Comparison of ENCODE assay signal across 16 cellular contexts in the genomic region with DNA sequence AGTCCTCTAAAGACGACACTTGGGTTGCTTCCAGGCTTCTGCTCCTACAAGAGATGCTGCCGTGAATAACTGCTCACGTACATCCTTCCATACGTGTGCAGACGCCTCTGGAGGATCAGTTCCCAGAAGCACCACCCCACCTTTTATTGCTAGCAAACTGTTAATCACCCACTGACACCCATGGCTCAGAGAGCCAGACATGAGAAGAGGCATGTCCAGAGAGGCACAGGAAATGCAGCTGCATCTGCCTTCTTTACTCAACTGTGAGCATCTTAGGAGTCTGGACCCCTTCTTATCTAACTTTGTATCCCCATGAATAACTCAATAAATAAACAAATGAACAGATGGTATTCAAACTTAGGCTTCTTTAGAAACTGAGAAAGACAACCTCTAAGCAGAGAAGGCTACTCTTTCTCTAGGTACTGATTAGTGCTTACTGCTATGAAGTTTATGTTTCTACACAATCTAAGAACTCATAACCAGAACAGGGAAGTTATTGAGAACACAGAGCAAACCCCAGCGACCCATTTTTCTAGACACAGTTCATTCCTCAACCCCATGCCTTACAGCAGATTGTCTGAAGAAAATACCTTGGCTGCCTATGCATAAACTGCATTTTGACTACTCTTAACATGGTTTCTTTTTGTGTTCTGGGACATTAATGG.
DNase-seq lines count a peak whose midpoint lies in the region; ATAC-seq, FAIRE-seq and TF ChIP-seq lines count a peak whose summit lies in the region.
"Had no signal": no experiment of that assay in that cellular context is flagged by ENCODE, and none has a peak within 500 bp of the region (broad histone marks: within the 10 kb centered on the region; RNA-seq: fewer than 3 reads in every experiment).

No MANE protein-coding gene starts in this region.

- ATAC-seq in Right ventricle myocardium superior (ENCODE audit: poor library complexity), result peak; percentile 43
- no peak for ATAC-seq in right cardiac atrium
- no peak for ATAC-seq in left cardiac atrium

- intact Hi-C loops in Right ventricle myocardium superior (cut with DNase I), result no loop called here
- intact Hi-C loops in right cardiac atrium (cut with DNase I), result no loop called here
- intact Hi-C loops in left cardiac atrium (cut with DNase I), result no loop called here

- H3K27ac ChIP-seq in right cardiac atrium (ENCODE audit: low read length), result no peak overlapping the region
- H3K27ac ChIP-seq: brain microvascular endothelial cell, SJSA1 had no signal

- no peaks in the 10 kb centered on the region for H3K27me3 ChIP-seq in right cardiac atrium (ENCODE audit: control insufficient read depth, insufficient read depth)
- H3K27me3 ChIP-seq: brain microvascular endothelial cell, SJSA1 had no signal

- no peak for FAIRE-seq in urothelium cell line (lab: Jason Lieb, UNC)

- 57% methylated on average over 6 of the region's 6 CpGs for WGBS in right cardiac atrium

- H3K4me3 ChIP-seq in right cardiac atrium (ENCODE audit: low read length), result no peak overlapping the region
- no peak overlapping the region for H3K4me3 ChIP-seq in fibroblast of the aortic adventitia (ENCODE audit: low read depth, low read length)
- H3K4me3 ChIP-seq: SJSA1 had no signal

- H3K9me3 ChIP-seq in right cardiac atrium (ENCODE audit: control insufficient read depth, low read length), result no peaks in the 10 kb centered on the region
- H3K9me3 ChIP-seq: SJSA1 had no signal

- DNase-seq in Right ventricle myocardium superior, result no peak
- DNase-seq in right cardiac atrium, result no peak
- DNase-seq in NOMO-1 treated with dmso at 0.1 percent for 144 hours (lab: John Stamatoyannopoulos, UW; ENCODE audit: unreplicated experiment), result peak; percentile 64
- DNase-seq in fibroblast of the aortic adventitia (ENCODE audit: low read depth), result peak; percentile 2
- peak; percentile 4 for DNase-seq in urothelium cell line (ENCODE audit: low spot score)
- no peak for DNase-seq in HUDEP-2 (lab: John Stamatoyannopoulos, UW; ENCODE audit: unreplicated experiment in 76 of 76)
- DNase-seq in NCI-H1417 (lab: John Stamatoyannopoulos, UW), result no peak
- DNase-seq in left cardiac atrium, result no peak
- DNase-seq: activated T-cell treated with anti-CD3 and anti-CD28 coated beads, Interleukin-2, amount 50 U/mL, for 48 hours; brain microvascular endothelial cell; erythroblast; immature natural killer cell; Kasumi-1; NCI-H446 treated with DMSO at 0.1 percent for 48 hours; stimulated activated naive CD4-positive, alpha-beta T cell had no signal

- TF ChIP-seq CTCF in fibroblast of the aortic adventitia (IDR thresholded peaks at IDR 0.05; ENCODE audit: insufficient read depth, low read length), result no peak

- H3K4me1 ChIP-seq in right cardiac atrium (ENCODE audit: control insufficient read depth, insufficient read depth, low read length), result no peaks in the 10 kb centered on the region

Comparison
In these comparisons a context has a peak if more than half of its experiments do, and no peak if none do; other contexts are left out.
1. DNase-seq: peak in NOMO-1 treated with dmso at 0.1 percent for 144 hours (single experiment), fibroblast of the aortic adventitia (single experiment) and urothelium cell line (single experiment); none in Right ventricle myocardium superior (single experiment), right cardiac atrium (0 of 3), HUDEP-2 (0 of 76), NCI-H1417 (0 of 3) and left cardiac atrium (single experiment).